23 cellular contexts compared by ENCODE assay signal in the genomic region with DNA sequence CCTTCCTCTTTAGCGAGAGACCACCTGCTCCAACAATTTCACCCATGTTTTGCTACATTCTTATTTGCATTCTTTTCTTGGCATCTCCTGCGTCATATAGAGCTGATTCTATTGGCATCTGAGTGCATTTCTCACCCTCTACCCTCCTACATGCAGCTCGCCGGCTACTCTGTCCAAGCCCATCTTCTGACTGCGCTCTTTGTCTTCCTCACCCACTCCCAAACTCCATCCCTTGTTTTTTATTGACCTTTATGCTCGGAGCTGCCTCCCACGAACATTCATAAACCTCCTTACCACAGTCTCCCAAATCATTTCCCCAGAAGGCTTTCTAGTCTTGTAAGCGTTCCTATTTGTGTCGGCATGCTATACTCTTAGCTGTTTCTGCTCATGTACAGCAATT. TPM values are rescaled to one million over a fixed set of nuclear protein-coding genes. Genes with fewer than 3 reads are reported as not detected.
"Had no signal": no experiment of that assay in that cellular context is flagged by ENCODE, and none has a peak within 500 bp of the region (broad histone marks: within the 10 kb centered on the region; RNA-seq: fewer than 3 reads in every experiment).

No MANE protein-coding gene starts in this region.

- H3K36me3 ChIP-seq: MG63 had no signal

- FAIRE-seq: HepG2, RCC 7860 had no signal

- DNase-seq: IMR-90, Karpas-422, KG1, MG63, NCI-H1092, NCI-H1105 treated with DMSO at 0.1 percent for 48 hours, NCI-H1417 treated with DMSO at 0.1 percent for 48 hours, NCI-H146, NCI-H1694 treated with DMSO at 0.1 percent for 48 hours, NCI-H1930, NCI-H2081, NCI-H2107, NCI-H2227 treated with DMSO at 0.1 percent for 48 hours, NCI-H524, NCI-H69, NCI-H774, RPMI8226, SHP77, T-helper 1 cell had no signal

- ATAC-seq: HepG2, SK-N-SH treated with all-trans-retinoic acid at 6 μM for 48 hours had no signal

- H3K4me3 ChIP-seq: MG63 had no signal

- H3K27me3 ChIP-seq: MG63 had no signal

- H3K9me3 ChIP-seq: MG63 had no signal

RNA-seq across cellular contexts. Expression of gene FMN2, which starts 33.6 kb away (rescaled TPM):
- total RNA-seq: HepG2, HT-29 had no signal
- polyA plus RNA-seq: HepG2 had no signal
